ENCODE assay signal across 8 cellular contexts in genomic region chr3:90182291-90182976, GRCh38.
DNase-seq lines count a peak whose midpoint lies in the region; ATAC-seq, FAIRE-seq and TF ChIP-seq lines count a peak whose summit lies in the region.
"Not testable (repeated sequence)": the region's sequence is repeated elsewhere in the genome, so short reads cannot be mapped to it uniquely, and the experiment has no call there.

No MANE protein-coding gene starts in this region.

- not testable (repeated sequence) for H3K79me2 ChIP-seq in hepatocyte

- not testable (repeated sequence) for H3K36me3 ChIP-seq in bronchial epithelial cell (ENCODE audit: control insufficient read depth, insufficient read depth, low read length); hepatocyte (replicated peaks; ENCODE audit: insufficient read depth, low read depth)

- TF ChIP-seq CTCF in bronchial epithelial cell (IDR thresholded peaks at IDR 0.05; ENCODE audit: insufficient read depth, low read length, severe bottlenecking) (peak; percentile 38), hepatocyte (IDR thresholded peaks at IDR 0.05; ENCODE audit: poor library complexity) (peak; percentile 54)

- not testable (repeated sequence) for H4K20me1 ChIP-seq in hepatocyte (ENCODE audit: insufficient read depth, poor library complexity, severe bottlenecking)

- not testable (repeated sequence) for H3K27ac ChIP-seq in hepatocyte

- not testable (repeated sequence) for H3K9me2 ChIP-seq in hepatocyte (replicated peaks; ENCODE audit: insufficient read depth)

- H3K4me1 ChIP-seq in hepatocyte (ENCODE audit: insufficient read depth) = not testable (repeated sequence)

- DNase-seq in AG08396 (ENCODE audit: low spot score) (peak; percentile 5), M059J (ENCODE audit: low read depth) (peak; percentile 13), SHP77 treated with DMSO at 0.1 percent for 48 hours (lab: John Stamatoyannopoulos, UW) (peak; percentile 22), bronchial epithelial cell (ENCODE audit: low read depth) (peak; percentile 14), hepatocyte (ENCODE audit: low spot score) (peak; percentile 38), pons (ENCODE audit: low spot score) (peak; percentile 55)

- H3K9me3 ChIP-seq in hepatocyte (ENCODE audit: low read depth) = not testable (repeated sequence)

- H2AFZ ChIP-seq in hepatocyte = peak overlapping the region; percentile 32

- WGBS in hepatocyte (ENCODE audit: low lambda C conversion rate, missing lambda C conversion rate) = 36% methylated on average over 19 of the region's 19 CpGs

- not testable (repeated sequence) for H3K4me3 ChIP-seq in bronchial epithelial cell (ENCODE audit: low read depth, low read length); hepatocyte

- ATAC-seq in GM18520 (IDR thresholded peaks at IDR 0.05; ENCODE audit: unreplicated experiment) (peak; percentile 82), HG02678 (IDR thresholded peaks at IDR 0.05; ENCODE audit: unreplicated experiment) (peak; percentile 92)

- H3K27me3 ChIP-seq in bronchial epithelial cell (ENCODE audit: control insufficient read depth, insufficient read depth, low read length); hepatocyte: not testable (repeated sequence)

- FAIRE-seq in bronchial epithelial cell (lab: Jason Lieb, UNC) = not testable (repeated sequence)

- peak overlapping the region; percentile 77 for H3K4me2 ChIP-seq in hepatocyte

Comparison
In these comparisons a context has a peak if more than half of its experiments do, and no peak if none do; other contexts are left out.
1. DNase-seq: peak in every context shown above with its lines; median percentile 55 in pons; 38 in hepatocyte; 22 in SHP77 treated with DMSO at 0.1 percent for 48 hours; 14 in bronchial epithelial cell; 13 in M059J; 5 in AG08396.